1 cellular context compared by ENCODE assay signal in the genomic region with DNA sequence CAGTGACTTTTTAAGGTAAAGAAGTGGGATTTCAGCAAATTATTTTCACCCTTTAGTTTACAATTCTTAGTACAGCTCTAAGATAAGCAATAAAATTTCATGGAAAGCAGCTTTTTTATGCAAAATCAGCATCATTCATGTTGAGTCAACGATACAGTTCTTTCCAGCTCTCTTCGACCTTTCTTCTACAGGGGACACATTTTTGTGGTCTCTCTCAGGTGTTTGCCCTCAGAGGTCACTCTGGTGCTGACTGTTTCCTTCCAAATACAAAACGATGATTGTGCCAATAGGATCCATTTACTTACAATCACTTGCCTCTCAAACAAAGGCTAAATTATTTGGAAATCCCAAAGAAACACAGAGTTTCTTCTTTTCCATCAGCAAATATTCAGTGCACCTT.
TF ChIP-seq lines count a peak whose summit lies in the region.

No MANE protein-coding gene starts in this region.

TF ChIP-seq in HepG2, 621 proteins besides CTCF, POLR2A, EP300 and RAD21 (continued from another document and continues in another):
- TF ChIP-seq, protein P1, sequence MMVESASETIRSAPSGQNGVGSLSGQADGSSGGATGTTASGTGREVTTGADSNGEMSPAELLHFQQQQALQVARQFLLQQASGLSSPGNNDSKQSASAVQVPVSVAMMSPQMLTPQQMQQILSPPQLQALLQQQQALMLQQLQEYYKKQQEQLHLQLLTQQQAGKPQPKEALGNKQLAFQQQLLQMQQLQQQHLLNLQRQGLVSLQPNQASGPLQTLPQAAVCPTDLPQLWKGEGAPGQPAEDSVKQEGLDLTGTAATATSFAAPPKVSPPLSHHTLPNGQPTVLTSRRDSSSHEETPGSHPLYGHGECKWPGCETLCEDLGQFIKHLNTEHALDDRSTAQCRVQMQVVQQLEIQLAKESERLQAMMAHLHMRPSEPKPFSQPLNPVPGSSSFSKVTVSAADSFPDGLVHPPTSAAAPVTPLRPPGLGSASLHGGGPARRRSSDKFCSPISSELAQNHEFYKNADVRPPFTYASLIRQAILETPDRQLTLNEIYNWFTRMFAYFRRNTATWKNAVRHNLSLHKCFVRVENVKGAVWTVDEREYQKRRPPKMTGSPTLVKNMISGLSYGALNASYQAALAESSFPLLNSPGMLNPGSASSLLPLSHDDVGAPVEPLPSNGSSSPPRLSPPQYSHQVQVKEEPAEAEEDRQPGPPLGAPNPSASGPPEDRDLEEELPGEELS (CRISPR knock-in tag; IDR thresholded peaks at IDR 0.05) = peak; percentile 40; the same call in 1 of the 2 replicates
- TF ChIP-seq, protein P2, sequence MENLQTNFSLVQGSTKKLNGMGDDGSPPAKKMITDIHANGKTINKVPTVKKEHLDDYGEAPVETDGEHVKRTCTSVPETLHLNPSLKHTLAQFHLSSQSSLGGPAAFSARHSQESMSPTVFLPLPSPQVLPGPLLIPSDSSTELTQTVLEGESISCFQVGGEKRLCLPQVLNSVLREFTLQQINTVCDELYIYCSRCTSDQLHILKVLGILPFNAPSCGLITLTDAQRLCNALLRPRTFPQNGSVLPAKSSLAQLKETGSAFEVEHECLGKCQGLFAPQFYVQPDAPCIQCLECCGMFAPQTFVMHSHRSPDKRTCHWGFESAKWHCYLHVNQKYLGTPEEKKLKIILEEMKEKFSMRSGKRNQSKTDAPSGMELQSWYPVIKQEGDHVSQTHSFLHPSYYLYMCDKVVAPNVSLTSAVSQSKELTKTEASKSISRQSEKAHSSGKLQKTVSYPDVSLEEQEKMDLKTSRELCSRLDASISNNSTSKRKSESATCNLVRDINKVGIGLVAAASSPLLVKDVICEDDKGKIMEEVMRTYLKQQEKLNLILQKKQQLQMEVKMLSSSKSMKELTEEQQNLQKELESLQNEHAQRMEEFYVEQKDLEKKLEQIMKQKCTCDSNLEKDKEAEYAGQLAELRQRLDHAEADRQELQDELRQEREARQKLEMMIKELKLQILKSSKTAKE (CRISPR knock-in tag; IDR thresholded peaks at IDR 0.05; ENCODE audit: borderline replicate concordance) = no peak
- TF ChIP-seq, protein P3, sequence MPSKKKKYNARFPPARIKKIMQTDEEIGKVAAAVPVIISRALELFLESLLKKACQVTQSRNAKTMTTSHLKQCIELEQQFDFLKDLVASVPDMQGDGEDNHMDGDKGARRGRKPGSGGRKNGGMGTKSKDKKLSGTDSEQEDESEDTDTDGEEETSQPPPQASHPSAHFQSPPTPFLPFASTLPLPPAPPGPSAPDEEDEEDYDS (CRISPR knock-in tag; IDR thresholded peaks at IDR 0.05) = no peak
- TF ChIP-seq YEATS2 (CRISPR knock-in tag; IDR thresholded peaks at IDR 0.05; ENCODE audit: borderline replicate concordance) (no peak), ZNF83 (CRISPR knock-in tag; IDR thresholded peaks at IDR 0.05; ENCODE audit: borderline replicate concordance) (no peak), ASH2L (IDR thresholded peaks at IDR 0.05; ENCODE audit: insufficient read length, low read depth, low read length) (no peak), ZBTB8A (CRISPR knock-in tag; IDR thresholded peaks at IDR 0.05; ENCODE audit: borderline replicate concordance, low read depth) (no peak), NCOA5 (CRISPR knock-in tag; IDR thresholded peaks at IDR 0.05) (no peak), NR1H2 (CRISPR knock-in tag; IDR thresholded peaks at IDR 0.05; ENCODE audit: borderline replicate concordance, low read depth) (no peak), RAD51 (IDR thresholded peaks at IDR 0.05; ENCODE audit: borderline replicate concordance) (no peak), ZNF17 (CRISPR knock-in tag; IDR thresholded peaks at IDR 0.05) (no peak), ZNF772 (CRISPR knock-in tag; IDR thresholded peaks at IDR 0.05) (no peak), ZNF788 (CRISPR knock-in tag; IDR thresholded peaks at IDR 0.05; ENCODE audit: borderline replicate concordance) (no peak), ZNF776 (CRISPR knock-in tag; IDR thresholded peaks at IDR 0.05) (no peak), ZNF777 (CRISPR knock-in tag; IDR thresholded peaks at IDR 0.05) (no peak), FOXO1 (CRISPR knock-in tag; IDR thresholded peaks at IDR 0.05) (no peak), TBX2 (CRISPR knock-in tag; IDR thresholded peaks at IDR 0.05; ENCODE audit: borderline replicate concordance) (peak; percentile 27; the same call in 1 of the 2 replicates), ZNF441 (CRISPR knock-in tag; IDR thresholded peaks at IDR 0.05; ENCODE audit: borderline replicate concordance) (no peak), RBFOX2 (IDR thresholded peaks at IDR 0.05; ENCODE audit: low read depth, low read length) (no peak), ZNF761 (CRISPR knock-in tag; conservative IDR thresholded peaks at IDR 0.05) (no peak), ZNF556 (CRISPR knock-in tag; IDR thresholded peaks at IDR 0.05; ENCODE audit: borderline replicate concordance) (no peak), SOX5 (CRISPR knock-in tag; IDR thresholded peaks at IDR 0.05; ENCODE audit: borderline replicate concordance) (peak; percentile 69; the same call in 1 of the 2 replicates), RARA (CRISPR knock-in tag; IDR thresholded peaks at IDR 0.05) (peak; percentile 93), GFI1 (CRISPR knock-in tag; IDR thresholded peaks at IDR 0.05; ENCODE audit: borderline replicate concordance) (peak; percentile 89), TBP (CRISPR knock-in tag; IDR thresholded peaks at IDR 0.05) (no peak), ZNF850 (CRISPR knock-in tag; conservative IDR thresholded peaks at IDR 0.05) (no peak), MZF1 (CRISPR knock-in tag; IDR thresholded peaks at IDR 0.05; ENCODE audit: borderline replicate concordance) (no peak), NFIC (IDR thresholded peaks at IDR 0.05; ENCODE audit: low read length) (no peak; the same call in 1 of the 2 replicates), ZNF605 (CRISPR knock-in tag; IDR thresholded peaks at IDR 0.05) (no peak), BCL6 (CRISPR knock-in tag; IDR thresholded peaks at IDR 0.05) (peak; percentile 94), MTF2 (CRISPR knock-in tag; IDR thresholded peaks at IDR 0.05; ENCODE audit: borderline replicate concordance) (no peak), ZNF563 (CRISPR knock-in tag; IDR thresholded peaks at IDR 0.05) (no peak), SP1 (IDR thresholded peaks at IDR 0.05) (no peak), SP1 (CRISPR knock-in tag; IDR thresholded peaks at IDR 0.05) (no peak), ATRX (CRISPR knock-in tag; IDR thresholded peaks at IDR 0.05; ENCODE audit: borderline replicate concordance) (no peak), NR2F2 (IDR thresholded peaks at IDR 0.05; ENCODE audit: borderline replicate concordance, low read depth) (peak; percentile 43; the same call in 1 of the 2 replicates), JDP2 (CRISPR knock-in tag; IDR thresholded peaks at IDR 0.05; ENCODE audit: borderline replicate concordance) (no peak)
- TF ChIP-seq, protein P4, sequence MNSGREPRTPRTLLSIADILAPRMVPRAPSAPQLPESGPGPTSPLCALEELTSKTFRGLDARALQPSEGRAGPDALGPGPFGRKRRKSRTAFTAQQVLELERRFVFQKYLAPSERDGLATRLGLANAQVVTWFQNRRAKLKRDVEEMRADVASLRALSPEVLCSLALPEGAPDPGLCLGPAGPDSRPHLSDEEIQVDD (CRISPR knock-in tag; IDR thresholded peaks at IDR 0.05; ENCODE audit: borderline replicate concordance) = no peak
- TF ChIP-seq, protein P5, sequence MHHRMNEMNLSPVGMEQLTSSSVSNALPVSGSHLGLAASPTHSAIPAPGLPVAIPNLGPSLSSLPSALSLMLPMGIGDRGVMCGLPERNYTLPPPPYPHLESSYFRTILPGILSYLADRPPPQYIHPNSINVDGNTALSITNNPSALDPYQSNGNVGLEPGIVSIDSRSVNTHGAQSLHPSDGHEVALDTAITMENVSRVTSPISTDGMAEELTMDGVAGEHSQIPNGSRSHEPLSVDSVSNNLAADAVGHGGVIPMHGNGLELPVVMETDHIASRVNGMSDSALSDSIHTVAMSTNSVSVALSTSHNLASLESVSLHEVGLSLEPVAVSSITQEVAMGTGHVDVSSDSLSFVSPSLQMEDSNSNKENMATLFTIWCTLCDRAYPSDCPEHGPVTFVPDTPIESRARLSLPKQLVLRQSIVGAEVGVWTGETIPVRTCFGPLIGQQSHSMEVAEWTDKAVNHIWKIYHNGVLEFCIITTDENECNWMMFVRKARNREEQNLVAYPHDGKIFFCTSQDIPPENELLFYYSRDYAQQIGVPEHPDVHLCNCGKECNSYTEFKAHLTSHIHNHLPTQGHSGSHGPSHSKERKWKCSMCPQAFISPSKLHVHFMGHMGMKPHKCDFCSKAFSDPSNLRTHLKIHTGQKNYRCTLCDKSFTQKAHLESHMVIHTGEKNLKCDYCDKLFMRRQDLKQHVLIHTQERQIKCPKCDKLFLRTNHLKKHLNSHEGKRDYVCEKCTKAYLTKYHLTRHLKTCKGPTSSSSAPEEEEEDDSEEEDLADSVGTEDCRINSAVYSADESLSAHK (CRISPR knock-in tag; IDR thresholded peaks at IDR 0.05; ENCODE audit: borderline replicate concordance) = no peak
- TF ChIP-seq, protein P6, sequence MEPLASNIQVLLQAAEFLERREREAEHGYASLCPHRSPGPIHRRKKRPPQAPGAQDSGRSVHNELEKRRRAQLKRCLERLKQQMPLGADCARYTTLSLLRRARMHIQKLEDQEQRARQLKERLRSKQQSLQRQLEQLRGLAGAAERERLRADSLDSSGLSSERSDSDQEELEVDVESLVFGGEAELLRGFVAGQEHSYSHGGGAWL (CRISPR knock-in tag; IDR thresholded peaks at IDR 0.05) = no peak
- TF ChIP-seq, protein P7, sequence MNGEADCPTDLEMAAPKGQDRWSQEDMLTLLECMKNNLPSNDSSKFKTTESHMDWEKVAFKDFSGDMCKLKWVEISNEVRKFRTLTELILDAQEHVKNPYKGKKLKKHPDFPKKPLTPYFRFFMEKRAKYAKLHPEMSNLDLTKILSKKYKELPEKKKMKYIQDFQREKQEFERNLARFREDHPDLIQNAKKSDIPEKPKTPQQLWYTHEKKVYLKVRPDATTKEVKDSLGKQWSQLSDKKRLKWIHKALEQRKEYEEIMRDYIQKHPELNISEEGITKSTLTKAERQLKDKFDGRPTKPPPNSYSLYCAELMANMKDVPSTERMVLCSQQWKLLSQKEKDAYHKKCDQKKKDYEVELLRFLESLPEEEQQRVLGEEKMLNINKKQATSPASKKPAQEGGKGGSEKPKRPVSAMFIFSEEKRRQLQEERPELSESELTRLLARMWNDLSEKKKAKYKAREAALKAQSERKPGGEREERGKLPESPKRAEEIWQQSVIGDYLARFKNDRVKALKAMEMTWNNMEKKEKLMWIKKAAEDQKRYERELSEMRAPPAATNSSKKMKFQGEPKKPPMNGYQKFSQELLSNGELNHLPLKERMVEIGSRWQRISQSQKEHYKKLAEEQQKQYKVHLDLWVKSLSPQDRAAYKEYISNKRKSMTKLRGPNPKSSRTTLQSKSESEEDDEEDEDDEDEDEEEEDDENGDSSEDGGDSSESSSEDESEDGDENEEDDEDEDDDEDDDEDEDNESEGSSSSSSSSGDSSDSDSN (CRISPR knock-in tag; IDR thresholded peaks at IDR 0.05) = no peak
- TF ChIP-seq, protein P8, sequence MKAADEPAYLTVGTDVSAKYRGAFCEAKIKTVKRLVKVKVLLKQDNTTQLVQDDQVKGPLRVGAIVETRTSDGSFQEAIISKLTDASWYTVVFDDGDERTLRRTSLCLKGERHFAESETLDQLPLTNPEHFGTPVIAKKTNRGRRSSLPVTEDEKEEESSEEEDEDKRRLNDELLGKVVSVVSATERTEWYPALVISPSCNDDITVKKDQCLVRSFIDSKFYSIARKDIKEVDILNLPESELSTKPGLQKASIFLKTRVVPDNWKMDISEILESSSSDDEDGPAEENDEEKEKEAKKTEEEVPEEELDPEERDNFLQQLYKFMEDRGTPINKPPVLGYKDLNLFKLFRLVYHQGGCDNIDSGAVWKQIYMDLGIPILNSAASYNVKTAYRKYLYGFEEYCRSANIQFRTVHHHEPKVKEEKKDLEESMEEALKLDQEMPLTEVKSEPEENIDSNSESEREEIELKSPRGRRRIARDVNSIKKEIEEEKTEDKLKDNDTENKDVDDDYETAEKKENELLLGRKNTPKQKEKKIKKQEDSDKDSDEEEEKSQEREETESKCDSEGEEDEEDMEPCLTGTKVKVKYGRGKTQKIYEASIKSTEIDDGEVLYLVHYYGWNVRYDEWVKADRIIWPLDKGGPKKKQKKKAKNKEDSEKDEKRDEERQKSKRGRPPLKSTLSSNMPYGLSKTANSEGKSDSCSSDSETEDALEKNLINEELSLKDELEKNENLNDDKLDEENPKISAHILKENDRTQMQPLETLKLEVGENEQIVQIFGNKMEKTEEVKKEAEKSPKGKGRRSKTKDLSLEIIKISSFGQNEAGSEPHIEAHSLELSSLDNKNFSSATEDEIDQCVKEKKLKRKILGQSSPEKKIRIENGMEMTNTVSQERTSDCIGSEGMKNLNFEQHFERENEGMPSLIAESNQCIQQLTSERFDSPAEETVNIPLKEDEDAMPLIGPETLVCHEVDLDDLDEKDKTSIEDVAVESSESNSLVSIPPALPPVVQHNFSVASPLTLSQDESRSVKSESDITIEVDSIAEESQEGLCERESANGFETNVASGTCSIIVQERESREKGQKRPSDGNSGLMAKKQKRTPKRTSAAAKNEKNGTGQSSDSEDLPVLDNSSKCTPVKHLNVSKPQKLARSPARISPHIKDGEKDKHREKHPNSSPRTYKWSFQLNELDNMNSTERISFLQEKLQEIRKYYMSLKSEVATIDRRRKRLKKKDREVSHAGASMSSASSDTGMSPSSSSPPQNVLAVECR (CRISPR knock-in tag; IDR thresholded peaks at IDR 0.05; ENCODE audit: borderline replicate concordance) = no peak
- TF ChIP-seq, protein P9, sequence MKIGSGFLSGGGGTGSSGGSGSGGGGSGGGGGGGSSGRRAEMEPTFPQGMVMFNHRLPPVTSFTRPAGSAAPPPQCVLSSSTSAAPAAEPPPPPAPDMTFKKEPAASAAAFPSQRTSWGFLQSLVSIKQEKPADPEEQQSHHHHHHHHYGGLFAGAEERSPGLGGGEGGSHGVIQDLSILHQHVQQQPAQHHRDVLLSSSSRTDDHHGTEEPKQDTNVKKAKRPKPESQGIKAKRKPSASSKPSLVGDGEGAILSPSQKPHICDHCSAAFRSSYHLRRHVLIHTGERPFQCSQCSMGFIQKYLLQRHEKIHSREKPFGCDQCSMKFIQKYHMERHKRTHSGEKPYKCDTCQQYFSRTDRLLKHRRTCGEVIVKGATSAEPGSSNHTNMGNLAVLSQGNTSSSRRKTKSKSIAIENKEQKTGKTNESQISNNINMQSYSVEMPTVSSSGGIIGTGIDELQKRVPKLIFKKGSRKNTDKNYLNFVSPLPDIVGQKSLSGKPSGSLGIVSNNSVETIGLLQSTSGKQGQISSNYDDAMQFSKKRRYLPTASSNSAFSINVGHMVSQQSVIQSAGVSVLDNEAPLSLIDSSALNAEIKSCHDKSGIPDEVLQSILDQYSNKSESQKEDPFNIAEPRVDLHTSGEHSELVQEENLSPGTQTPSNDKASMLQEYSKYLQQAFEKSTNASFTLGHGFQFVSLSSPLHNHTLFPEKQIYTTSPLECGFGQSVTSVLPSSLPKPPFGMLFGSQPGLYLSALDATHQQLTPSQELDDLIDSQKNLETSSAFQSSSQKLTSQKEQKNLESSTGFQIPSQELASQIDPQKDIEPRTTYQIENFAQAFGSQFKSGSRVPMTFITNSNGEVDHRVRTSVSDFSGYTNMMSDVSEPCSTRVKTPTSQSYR (CRISPR knock-in tag; IDR thresholded peaks at IDR 0.05; ENCODE audit: borderline replicate concordance) = no peak
